ENCODE assay signal across 14 cellular contexts in the genomic region with DNA sequence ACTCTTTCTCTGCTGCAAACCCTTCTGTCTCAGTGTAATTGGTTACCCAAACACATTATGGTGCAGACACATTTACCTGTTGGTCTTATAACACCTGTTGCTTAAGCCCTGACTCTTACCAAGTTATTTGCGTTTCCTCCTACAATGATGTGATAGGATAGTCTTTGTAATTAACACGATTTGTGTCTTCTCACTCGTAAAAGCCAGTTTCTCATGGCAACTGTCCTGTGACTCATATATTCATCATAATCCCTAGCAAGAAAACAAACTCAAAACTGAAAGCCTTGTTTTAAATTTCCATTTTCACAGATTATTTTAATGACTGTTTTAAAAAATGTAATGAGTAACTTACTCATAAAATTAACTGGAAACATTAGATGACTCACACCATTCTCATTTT.
A peak's percentile ranks its signal among the peaks of the same experiment; 100 is the strongest.
DNase-seq lines count a peak whose midpoint lies in the region; ATAC-seq and TF ChIP-seq lines count a peak whose summit lies in the region.
"Had no signal": no experiment of that assay in that cellular context is flagged by ENCODE, and none has a peak within 500 bp of the region (broad histone marks: within the 10 kb centered on the region; RNA-seq: fewer than 3 reads in every experiment).

No MANE protein-coding gene starts in this region.

- H3K9ac ChIP-seq in mammary epithelial cell (ENCODE audit: insufficient read depth, low read length): no peak overlapping the region
- H3K9ac ChIP-seq: BLaER1 had no signal

- no peaks in the 10 kb centered on the region for H4K20me1 ChIP-seq in mammary epithelial cell (ENCODE audit: insufficient read depth, low read length)
- H4K20me1 ChIP-seq: BLaER1 had no signal

- no peak for TF ChIP-seq POLR2A in breast epithelium (IDR thresholded peaks at IDR 0.05)

- H3K4me1 Mint-ChIP-seq in activated T-cell treated with anti-CD3 and anti-CD28 coated beads, Interleukin-2, amount 50 U/mL, for 24 hours (ENCODE audit: low read depth): no peaks in the 10 kb centered on the region
- H3K4me1 Mint-ChIP-seq: CD8-positive, alpha-beta memory T cell; GM23338 had no signal

- in situ Hi-C loops in mammary epithelial cell (cut with MboI; ENCODE audit: low sequenced_read_pairs in 2 of 2): no loop called here

- dilution Hi-C loops in mammary epithelial cell (cut with HindIII; ENCODE audit: low sequenced_read_pairs): no loop called here

- peak; percentile 77 for DNase-seq in mammary epithelial cell
- no peak for DNase-seq in breast epithelium (ENCODE audit: low spot score in 2 of 2)
- peak; percentile 18 for DNase-seq in RPMI7951 (ENCODE audit: low read depth)
- DNase-seq in fibroblast of villous mesenchyme (ENCODE audit: low read depth): peak; percentile 37
- DNase-seq in ascending aorta (ENCODE audit: low spot score in 2 of 2): no peak
- no peak for DNase-seq in activated T-cell treated with anti-CD3 and anti-CD28 coated beads, Interleukin-2, amount 50 U/mL, for 24 hours
- DNase-seq in lower lobe of right lung: no peak
- DNase-seq: Caco-2; CD8-positive, alpha-beta memory T cell; H9; IMR-90 had no signal

- BruUV-seq in mammary epithelial cell (replicated peaks; lab: Mats Ljungman, UMichigan): no TSS peak

- ATAC-seq in lower lobe of right lung: no peak
- ATAC-seq: GM12878, GM23338 had no signal

- H3K4me1 ChIP-seq in mammary epithelial cell (ENCODE audit: insufficient read depth, low read length): peaks cover 6% of the 10 kb centered on the region
- no peaks in the 10 kb centered on the region for H3K4me1 ChIP-seq in breast epithelium
- no peaks in the 10 kb centered on the region for H3K4me1 ChIP-seq in ascending aorta
- no peaks in the 10 kb centered on the region for H3K4me1 ChIP-seq in lower lobe of right lung
- H3K4me1 ChIP-seq: Caco-2 had no signal

- peaks cover 16% of the 10 kb centered on the region for H3K9me3 Mint-ChIP-seq in activated T-cell treated with anti-CD3 and anti-CD28 coated beads, Interleukin-2, amount 50 U/mL, for 24 hours
- H3K9me3 Mint-ChIP-seq: GM23338 had no signal

- no peak overlapping the region for H3K27ac Mint-ChIP-seq in activated T-cell treated with anti-CD3 and anti-CD28 coated beads, Interleukin-2, amount 50 U/mL, for 24 hours
- H3K27ac Mint-ChIP-seq: CD8-positive, alpha-beta memory T cell; GM23338; H9 had no signal

- no peak overlapping the region for H2AFZ ChIP-seq in mammary epithelial cell (ENCODE audit: low read depth, low read length)
- H2AFZ ChIP-seq: GM23338 had no signal

- WGBS in mammary epithelial cell (ENCODE audit: low coverage, missing lambda C conversion rate): 15% methylated on average over 3 of the region's 3 CpGs

- CTCF ChIA-PET in mammary epithelial cell (lab: Charles Lee; ENCODE audit: low non-redundant PET): no interaction called here

- intact Hi-C loops in mammary epithelial cell (cut with micrococcal nuclease): no loop called here
- intact Hi-C loops in breast epithelium (cut with DNase I; ENCODE audit: low total_unique reads): no loop called here
- intact Hi-C loops in ascending aorta (cut with DNase I): no loop called here
- intact Hi-C loops in lower lobe of right lung (cut with DNase I): no loop called here

- H3K36me3 ChIP-seq in mammary epithelial cell (ENCODE audit: insufficient read depth, low read length): no peaks in the 10 kb centered on the region
- no peaks in the 10 kb centered on the region for H3K36me3 ChIP-seq in breast epithelium
- H3K36me3 ChIP-seq in ascending aorta: no peaks in the 10 kb centered on the region
- no peaks in the 10 kb centered on the region for H3K36me3 ChIP-seq in lower lobe of right lung
- H3K36me3 ChIP-seq: BLaER1 had no signal

- H3K27me3 Mint-ChIP-seq in activated T-cell treated with anti-CD3 and anti-CD28 coated beads, Interleukin-2, amount 50 U/mL, for 24 hours: no peaks in the 10 kb centered on the region
- H3K27me3 Mint-ChIP-seq: CD8-positive, alpha-beta memory T cell had no signal

- H3K27ac ChIP-seq in mammary epithelial cell (ENCODE audit: insufficient read depth, low read depth, low read length): peak overlapping the region; percentile 38
- no peak overlapping the region for H3K27ac ChIP-seq in breast epithelium
- no peak overlapping the region for H3K27ac ChIP-seq in ascending aorta
- no peak overlapping the region for H3K27ac ChIP-seq in lower lobe of right lung
- H3K27ac ChIP-seq: BLaER1 had no signal

- H3K79me2 ChIP-seq in mammary epithelial cell (ENCODE audit: insufficient read depth, low read length): no peaks in the 10 kb centered on the region

- H3K27me3 ChIP-seq in mammary epithelial cell (ENCODE audit: insufficient read depth, low read length) (no peaks in the 10 kb centered on the region), breast epithelium (no peaks in the 10 kb centered on the region), ascending aorta (no peaks in the 10 kb centered on the region), lower lobe of right lung (ENCODE audit: low read depth) (no peaks in the 10 kb centered on the region)
- H3K27me3 ChIP-seq: BLaER1 had no signal

- no peak overlapping the region for H3K4me3 ChIP-seq in mammary epithelial cell (replicated peaks in 1 of 3; ENCODE audit: insufficient read depth in 1 of 3, low read depth in 2 of 3, low read length in 3 of 3)
- no peak overlapping the region for H3K4me3 ChIP-seq in breast epithelium
- H3K4me3 ChIP-seq in fibroblast of villous mesenchyme (ENCODE audit: low read depth, low read length): no peak overlapping the region
- H3K4me3 ChIP-seq in ascending aorta: no peak overlapping the region
- no peak overlapping the region for H3K4me3 ChIP-seq in lower lobe of right lung
- H3K4me3 ChIP-seq: BLaER1, GM12878, GM23338 had no signal

- peak overlapping the region; percentile 14 for H3K4me2 ChIP-seq in mammary epithelial cell (ENCODE audit: insufficient read depth, low read depth, low read length)
- H3K4me2 ChIP-seq: BLaER1, GM23338 had no signal

- H3K4me3 Mint-ChIP-seq in activated T-cell treated with anti-CD3 and anti-CD28 coated beads, Interleukin-2, amount 50 U/mL, for 24 hours: no peak overlapping the region
- H3K4me3 Mint-ChIP-seq: CD8-positive, alpha-beta memory T cell; GM23338; H9 had no signal

- H3K9me3 ChIP-seq in mammary epithelial cell (replicated peaks; ENCODE audit: insufficient read depth, low read length) (peaks cover 3% of the 10 kb centered on the region), breast epithelium (peaks cover 0 to 9% of the 10 kb centered on the region in 2 donors), ascending aorta (no peaks in the 10 kb centered on the region), lower lobe of right lung (no peaks in the 10 kb centered on the region)
- H3K9me3 ChIP-seq: BLaER1, Caco-2 had no signal

- TF ChIP-seq CTCF in mammary epithelial cell (conservative IDR thresholded peaks at IDR 0.05 in 1 of 2, IDR thresholded peaks at IDR 0.05 in 1 of 2; ENCODE audit: extremely low read depth in 1 of 2, insufficient read depth in 1 of 2, low read depth in 1 of 2, low read length in 2 of 2): no peak
- TF ChIP-seq CTCF in breast epithelium (IDR thresholded peaks at IDR 0.05): no peak
- TF ChIP-seq CTCF in fibroblast of villous mesenchyme (IDR thresholded peaks at IDR 0.05; ENCODE audit: insufficient read depth, low read depth, low read length): no peak
- TF ChIP-seq CTCF in ascending aorta (IDR thresholded peaks at IDR 0.05): no peak
- no peak for TF ChIP-seq CTCF in lower lobe of right lung (IDR thresholded peaks at IDR 0.05)

- no peaks in the 10 kb centered on the region for H3K36me3 Mint-ChIP-seq in activated T-cell treated with anti-CD3 and anti-CD28 coated beads, Interleukin-2, amount 50 U/mL, for 24 hours (ENCODE audit: low read depth)
- H3K36me3 Mint-ChIP-seq: CD8-positive, alpha-beta memory T cell had no signal

Comparison
In these comparisons a context has a peak if more than half of its experiments do, and no peak if none do; other contexts are left out.
1. DNase-seq: peak in mammary epithelial cell (single experiment), RPMI7951 (single experiment) and fibroblast of villous mesenchyme (single experiment); none in breast epithelium (0 of 2), ascending aorta (0 of 2), activated T-cell treated with anti-CD3 and anti-CD28 coated beads, Interleukin-2, amount 50 U/mL, for 24 hours (single experiment) and lower lobe of right lung (single experiment).